In genomic region chr19:33520844-33521479, GRCh38 we compare ENCODE assay signal across 8 cellular contexts. TPM values are rescaled to one million over a fixed set of nuclear protein-coding genes. Genes with fewer than 3 reads are reported as not detected.
A peak's percentile ranks its signal among the peaks of the same experiment; 100 is the strongest.
DNase-seq lines count a peak whose midpoint lies in the region; ATAC-seq and TF ChIP-seq lines count a peak whose summit lies in the region.

No MANE protein-coding gene starts in this region.

- H3K27me3 ChIP-seq in PC-9 (ENCODE audit: insufficient read depth, low read depth): peaks cover 14% of the 10 kb centered on the region; the same call in 1 of the 2 replicates
- no peaks in the 10 kb centered on the region for H3K27me3 ChIP-seq in fibroblast of lung (ENCODE audit: control insufficient read depth, insufficient read depth, low read length)
- H3K27me3 ChIP-seq in psoas muscle (ENCODE audit: insufficient read depth in 3 of 3, low read length in 2 of 3): no peaks in the 10 kb centered on the region

- ATAC-seq in psoas muscle (no peak), GM18498 (IDR thresholded peaks at IDR 0.05; ENCODE audit: unreplicated experiment) (no peak), GM18868 (IDR thresholded peaks at IDR 0.05; ENCODE audit: unreplicated experiment) (no peak)

- peak overlapping the region; percentile 93 for H2AFZ ChIP-seq in PC-9
- H2AFZ ChIP-seq in fibroblast of lung (ENCODE audit: low read length): peak overlapping the region; percentile 71

- H3K9ac ChIP-seq in fibroblast of lung (ENCODE audit: insufficient read depth, low read length): peak overlapping the region; percentile 84

- CTCF ChIA-PET in PC-9 (lab: Charles Lee): no interaction called here

- H3K79me2 ChIP-seq in PC-9 (ENCODE audit: low read depth) (no peaks in the 10 kb centered on the region), fibroblast of lung (ENCODE audit: control insufficient read depth, insufficient read depth, low read length) (peaks cover 4% of the 10 kb centered on the region)

- no peak for DNase-seq in PC-9
- no peak for DNase-seq in fibroblast of lung (ENCODE audit: low read depth in 2 of 2)
- DNase-seq in psoas muscle: no peak
- DNase-seq in stimulated activated CD4-positive, alpha-beta T cell treated with anti-CD3 and anti-CD28 coated beads, Interleukin-15, amount 100 ng/mL, for 24 hours: no peak
- DNase-seq in HuH-7 (ENCODE audit: low spot score): no peak

- BruUV-seq in PC-9 (replicated peaks; lab: Mats Ljungman, UMichigan): TSS peak; percentile 57

- H3F3A ChIP-seq in PC-9 (ENCODE audit: insufficient read depth, low read depth): no peaks in the 10 kb centered on the region

- POLR2A ChIA-PET in PC-9 (lab: Charles Lee; ENCODE audit: unreplicated experiment): no interaction called here

- intact Hi-C loops in PC-9 (cut with micrococcal nuclease; ENCODE audit: unreplicated experiment) (loop anchor here (1.0 to 10.0 kb wide), 2 partner anchors 14 to 86 kb away; no protein-coding TSS in a partner anchor), psoas muscle (cut with DNase I) (loop anchor here in 1 of 2 donors (10.0 kb wide), 1 partner anchor 254 kb away; no protein-coding TSS in a partner anchor)

- no peaks in the 10 kb centered on the region for H3K36me3 ChIP-seq in PC-9 (ENCODE audit: low read depth)
- no peaks in the 10 kb centered on the region for H3K36me3 ChIP-seq in fibroblast of lung (ENCODE audit: control insufficient read depth, insufficient read depth, low read length)
- H3K36me3 ChIP-seq in psoas muscle (ENCODE audit: insufficient read depth in 1 of 2, low read depth in 1 of 2): no peaks in the 10 kb centered on the region

- H3K4me1 ChIP-seq in PC-9 (replicated peaks; ENCODE audit: insufficient read depth) (peaks cover 12% of the 10 kb centered on the region), fibroblast of lung (ENCODE audit: control insufficient read depth, extremely low read depth, insufficient read depth, low read length) (peaks cover 2% of the 10 kb centered on the region), psoas muscle (peaks cover 10% of the 10 kb centered on the region)

- H3K4me3 ChIP-seq in GM12875 (ENCODE audit: low read depth, low read length) (peak overlapping the region; percentile 72), PC-9 (peak overlapping the region; percentile 98), fibroblast of lung (replicated peaks in 1 of 4; ENCODE audit: control extremely low read depth in 1 of 4, insufficient read depth in 1 of 4, low read depth in 3 of 4, low read length in 4 of 4) (peak overlapping the region; percentile 69 to 93 (median 86)), psoas muscle (peak overlapping the region; percentile 88)

- no peaks in the 10 kb centered on the region for H3K9me2 ChIP-seq in PC-9 (ENCODE audit: insufficient read depth)

- WGBS in psoas muscle, 3 donors: 10 to 14% (median 12%) methylated on average over 15 to 18 of the region's 18 CpGs

- no peaks in the 10 kb centered on the region for H4K20me1 ChIP-seq in PC-9 (ENCODE audit: insufficient read depth)
- H4K20me1 ChIP-seq in fibroblast of lung (ENCODE audit: control insufficient read depth, extremely low read depth, insufficient read depth, low read length): no peaks in the 10 kb centered on the region

- no peak overlapping the region for H3K27ac ChIP-seq in PC-9
- H3K27ac ChIP-seq in fibroblast of lung (ENCODE audit: insufficient read depth, low read length): peak overlapping the region; percentile 63
- H3K27ac ChIP-seq in psoas muscle: peak overlapping the region; percentile 71

- H3K4me2 ChIP-seq in PC-9 (peak overlapping the region; percentile 93), fibroblast of lung (ENCODE audit: extremely low read depth, insufficient read depth, low read length) (peak overlapping the region; percentile 96)

- TF ChIP-seq CTCF in GM12875 (IDR thresholded peaks at IDR 0.05; ENCODE audit: borderline replicate concordance, insufficient read depth, low read depth, low read length): no peak
- TF ChIP-seq CTCF in PC-9 (conservative IDR thresholded peaks at IDR 0.05): no peak
- TF ChIP-seq CTCF in fibroblast of lung (conservative IDR thresholded peaks at IDR 0.05 in 1 of 2, IDR thresholded peaks at IDR 0.05 in 1 of 2; ENCODE audit: low read depth in 1 of 2, low read length in 2 of 2): no peak
- TF ChIP-seq CTCF in psoas muscle (IDR thresholded peaks at IDR 0.05): no peak

- H3K9me3 ChIP-seq in PC-9 (ENCODE audit: insufficient read depth, low read depth) (no peaks in the 10 kb centered on the region), fibroblast of lung (ENCODE audit: control insufficient read depth, insufficient read depth, low read depth, low read length) (no peaks in the 10 kb centered on the region), psoas muscle (no peaks in the 10 kb centered on the region)

RNA-seq across cellular contexts. Expression of gene PEPD, which starts 0.6 kb away (rescaled TPM):
- total RNA-seq in PC-9 (2021) (64.9 and 71.0 TPM in 2 replicates), fibroblast of lung (59.8 and 65.2 TPM in 2 replicates), psoas muscle (10 to 100 TPM; 26.3 to 37.1 (median 35.6) TPM)
- polyA plus RNA-seq in fibroblast of lung (81.9 and 109 TPM in 2 replicates), psoas muscle (10 to 100 TPM; 34.2 to 40.2 (median 35.1) TPM)
- 63.9 and 84.9 TPM in 2 replicates for polyA plus RNA-seq in fibroblast of lung (2012)
- polyA minus RNA-seq in fibroblast of lung (ENCODE audit: low replicate concordance): 75.0 and 87.9 TPM in 2 replicates
